ENCODE assay signal across 23 cellular contexts in genomic region chr7:87463982-87464381, GRCh38. TPM values are rescaled to one million over a fixed set of nuclear protein-coding genes. Genes with fewer than 3 reads are reported as not detected.
"Had no signal": no experiment of that assay in that cellular context is flagged by ENCODE, and none has a peak within 500 bp of the region (broad histone marks: within the 10 kb centered on the region; RNA-seq: fewer than 3 reads in every experiment).

No MANE protein-coding gene starts in this region.

- H3K9me3 ChIP-seq: heart right ventricle, right atrium auricular region, tibial artery, upper lobe of left lung, uterus had no signal

- FAIRE-seq: islet of Langerhans, small intestine had no signal

- H3K4me1 ChIP-seq: heart right ventricle, left lung, right atrium auricular region, tibial artery, upper lobe of left lung, uterus had no signal

- H3K27me3 ChIP-seq: heart right ventricle, left lung, right atrium auricular region, tibial artery, upper lobe of left lung, uterus had no signal

- H3K27ac Mint-ChIP-seq: nephron; stimulated activated effector memory CD8-positive, alpha-beta T cell treated with anti-CD3 and anti-CD28 coated beads, Interleukin-12 subunit alpha, Interleukin-12 subunit beta, amount 100 ng/mL, for 72 hours; stimulated activated naive CD8-positive, alpha-beta T cell treated with anti-CD3 and anti-CD28 coated beads, Interleukin-15, Interleukin-2, amounts not matched to agents 100 ng/mL and 50 ng/mL, for 24 hours had no signal

- H3K4me1 Mint-ChIP-seq: nephron; stimulated activated effector memory CD8-positive, alpha-beta T cell treated with anti-CD3 and anti-CD28 coated beads, Interleukin-12 subunit alpha, Interleukin-12 subunit beta, amount 100 ng/mL, for 72 hours had no signal

- ATAC-seq: heart right ventricle; left lung; stimulated activated effector memory CD8-positive, alpha-beta T cell treated with anti-CD3 and anti-CD28 coated beads, Interleukin-12 subunit alpha, Interleukin-12 subunit beta, amount 100 ng/mL, for 72 hours had no signal

- H3K36me3 Mint-ChIP-seq: stimulated activated effector memory CD8-positive, alpha-beta T cell treated with anti-CD3 and anti-CD28 coated beads, Interleukin-12 subunit alpha, Interleukin-12 subunit beta, amount 100 ng/mL, for 72 hours had no signal

- H3K4me3 Mint-ChIP-seq: nephron; stimulated activated effector memory CD8-positive, alpha-beta T cell treated with anti-CD3 and anti-CD28 coated beads, Interleukin-12 subunit alpha, Interleukin-12 subunit beta, amount 100 ng/mL, for 72 hours; stimulated activated naive CD8-positive, alpha-beta T cell treated with anti-CD3 and anti-CD28 coated beads, Interleukin-15, Interleukin-2, amounts not matched to agents 100 ng/mL and 50 ng/mL, for 24 hours had no signal

- H3K36me3 ChIP-seq: left lung, right atrium auricular region, tibial artery, upper lobe of left lung, uterus had no signal

- H3K4me3 ChIP-seq: coronary artery, dorsolateral prefrontal cortex, heart right ventricle, left lung, lung, right atrium auricular region, tibial artery, upper lobe of left lung, uterus had no signal

- H3K27ac ChIP-seq: coronary artery, dorsolateral prefrontal cortex, heart right ventricle, left lung, right atrium auricular region, tibial artery, upper lobe of left lung, uterus had no signal

- DNase-seq: dorsolateral prefrontal cortex; effector CD8-positive, alpha-beta T cell; foreskin melanocyte; heart right ventricle; hypothalamus; left lung; mesenchymal stem cell; midbrain; posterior cingulate gyrus; small intestine; stimulated activated CD4-positive, alpha-beta T cell treated with anti-CD3 and anti-CD28 coated beads, Interleukin-2, amount 100 ng/mL, for 48 hours; stimulated activated CD8-positive, alpha-beta memory T cell treated with anti-CD3 and anti-CD28 coated beads, Interleukin-4, amount 100 ng/mL, for 48 hours; tibial artery; upper lobe of left lung; uterus had no signal

RNA-seq across cellular contexts. Expression of gene ABCB4, which starts 11.5 kb away (rescaled TPM):
- total RNA-seq: osteocyte had no signal
